ENCODE assay signal across 10 cellular contexts in genomic region chr16:81630632-81631026, GRCh38.
DNase-seq lines count a peak whose midpoint lies in the region; ATAC-seq, FAIRE-seq and TF ChIP-seq lines count a peak whose summit lies in the region.
"Had no signal": no experiment of that assay in that cellular context is flagged by ENCODE, and none has a peak within 500 bp of the region (broad histone marks: within the 10 kb centered on the region; RNA-seq: fewer than 3 reads in every experiment).

No MANE protein-coding gene starts in this region.

- ATAC-seq in A549 (no peak), right cardiac atrium (no peak)

- POLR2A ChIA-PET in A549 (lab: Yijun Ruan, JAX) = no interaction called here
- POLR2A ChIA-PET in RWPE1 (lab: Yijun Ruan, JAX; ENCODE audit: low non-redundant PET) = interaction anchor here (0.6 kb wide), 1 partner anchor 104 kb away, joined by 3 read pairs; no protein-coding TSS in a partner anchor

- TF ChIP-seq CTCF in A549 (IDR thresholded peaks at IDR 0.05) (no peak), RWPE1 (conservative IDR thresholded peaks at IDR 0.05; ENCODE audit: low read depth) (no peak), brain microvascular endothelial cell (IDR thresholded peaks at IDR 0.05; ENCODE audit: low read depth, low read length, missing control alignments) (no peak)

- peaks cover 80% of the 10 kb centered on the region for H3K4me1 ChIP-seq in A549
- peaks cover 42% of the 10 kb centered on the region for H3K4me1 ChIP-seq in iPS-18a (ENCODE audit: control insufficient read depth, low read depth, low read length)
- peaks cover 4% of the 10 kb centered on the region for H3K4me1 ChIP-seq in right cardiac atrium (ENCODE audit: control insufficient read depth, insufficient read depth, low read length)

- peak overlapping the region; percentile 77 to 88; a peak in 5 of 6 replicates for H3K27ac ChIP-seq in A549
- peak overlapping the region; percentile 40 for H3K27ac ChIP-seq in RWPE1
- no peak overlapping the region for H3K27ac ChIP-seq in iPS-18a (ENCODE audit: low read length)
- H3K27ac ChIP-seq in brain microvascular endothelial cell = no peak overlapping the region
- H3K27ac ChIP-seq in right cardiac atrium (ENCODE audit: low read length) = no peak overlapping the region

- WGBS in A549 (ENCODE audit: missing lambda C conversion rate) = 100% methylated on average over 2 of the region's 5 CpGs
- 88% methylated on average over 5 of the region's 5 CpGs for WGBS in right cardiac atrium

- in situ Hi-C loops in brain microvascular endothelial cell (cut with HindIII; ENCODE audit: low pct_ligation_motif_present, low sequenced_read_pairs) = no loop called here

- peak overlapping the region; percentile 16 for H3K9ac ChIP-seq in iPS-18a (ENCODE audit: low read length)

- TF ChIP-seq POLR2A in A549 (IDR thresholded peaks at IDR 0.05; ENCODE audit: low read length) = no peak

- H3K9me3 ChIP-seq in A549 (no peaks in the 10 kb centered on the region), iPS-18a (ENCODE audit: control insufficient read depth, low read depth, low read length) (no peaks in the 10 kb centered on the region), right cardiac atrium (ENCODE audit: control insufficient read depth, low read length) (no peaks in the 10 kb centered on the region)

- no peaks in the 10 kb centered on the region for H3K27me3 ChIP-seq in H7 (ENCODE audit: control insufficient read depth, insufficient read depth, low read length)
- H3K27me3 ChIP-seq in iPS-18a (ENCODE audit: control insufficient read depth, insufficient read depth, low read length) = no peaks in the 10 kb centered on the region
- H3K27me3 ChIP-seq in brain microvascular endothelial cell (replicated peaks) = no peaks in the 10 kb centered on the region
- H3K27me3 ChIP-seq in right cardiac atrium (ENCODE audit: control insufficient read depth, insufficient read depth) = no peaks in the 10 kb centered on the region

- CTCF ChIA-PET in A549 (lab: Yijun Ruan, JAX) (interaction anchor here (0.6 to 1.4 kb wide), 7 partner anchors 8 to 265 kb away, joined by 3 to 4 read pairs (median 3); no protein-coding TSS in a partner anchor), RWPE1 (lab: Yijun Ruan, JAX) (interaction anchor here (0.9 kb wide), 1 partner anchor 100 kb away, joined by 4 read pairs; no protein-coding TSS in a partner anchor)

- DNase-seq in A549 (ENCODE audit: low read depth in 1 of 2, low spot score in 1 of 2) (no peak), H7 (peak; percentile 83), RWPE1 (ENCODE audit: low spot score) (no peak), amniotic stem cell (lab: John Stamatoyannopoulos, UW) (no peak), brain microvascular endothelial cell (no peak), KG1 (lab: John Stamatoyannopoulos, UW) (no peak), right cardiac atrium (no peak)
- DNase-seq: islet precursor cell, T1000 had no signal

- FAIRE-seq in A549 (lab: Jason Lieb, UNC) = no peak

- intact Hi-C loops in right cardiac atrium (cut with DNase I) = loop anchor here in 1 of 4 donors (10.0 kb wide), 1 partner anchor 84 kb away; no protein-coding TSS in a partner anchor

- no peak for TF ChIP-seq RAD21 in A549 (conservative IDR thresholded peaks at IDR 0.05 in 1 of 2, IDR thresholded peaks at IDR 0.05 in 1 of 2)

- no peak overlapping the region for H3K4me3 ChIP-seq in A549
- H3K4me3 ChIP-seq in H7 (ENCODE audit: insufficient read depth, low read depth, low read length) = no peak overlapping the region
- H3K4me3 ChIP-seq in iPS-18a (ENCODE audit: low read length) = no peak overlapping the region
- no peak overlapping the region for H3K4me3 ChIP-seq in brain microvascular endothelial cell (ENCODE audit: low read depth, low read length)
- H3K4me3 ChIP-seq in right cardiac atrium (ENCODE audit: low read length) = no peak overlapping the region

- H3K36me3 ChIP-seq in H7 (replicated peaks; ENCODE audit: control insufficient read depth, insufficient read depth, low read length) (no peaks in the 10 kb centered on the region; the same call in 1 of the 2 replicates), iPS-18a (ENCODE audit: control insufficient read depth, low read depth, low read length) (no peaks in the 10 kb centered on the region), brain microvascular endothelial cell (replicated peaks) (no peaks in the 10 kb centered on the region)

- no peak overlapping the region for H3K4me2 ChIP-seq in A549

- no peak for TF ChIP-seq EP300 in A549 (IDR thresholded peaks at IDR 0.05)

TF ChIP-seq in A549, 52 proteins besides CTCF, POLR2A, EP300 and RAD21:
- no peak for TF ChIP-seq ZNF302 (CRISPR knock-in tag; IDR thresholded peaks at IDR 0.05)
- TF ChIP-seq HOXB5 (CRISPR knock-in tag; IDR thresholded peaks at IDR 0.05) = no peak
- no peak for TF ChIP-seq EHMT2 (IDR thresholded peaks at IDR 0.05; ENCODE audit: low read depth)
- no peak for TF ChIP-seq ZFP36 (IDR thresholded peaks at IDR 0.05; ENCODE audit: borderline replicate concordance, partially characterized antibody)

Comparison
In these comparisons a context has a peak if more than half of its experiments do, and no peak if none do; other contexts are left out.
1. H3K27ac ChIP-seq: peak in A549 (2 of 2) and RWPE1 (single experiment); none in iPS-18a (single experiment), brain microvascular endothelial cell (single experiment) and right cardiac atrium (single experiment).